In genomic region chr7:128406147-128406985, GRCh38 we compare ENCODE assay signal across 8 cellular contexts. TPM values are rescaled to one million over a fixed set of nuclear protein-coding genes. Genes with fewer than 3 reads are reported as not detected.
DNase-seq lines count a peak whose midpoint lies in the region; ATAC-seq and TF ChIP-seq lines count a peak whose summit lies in the region.

No MANE protein-coding gene starts in this region.

- H3K4me3 Mint-ChIP-seq in CD14-positive monocyte (peak overlapping the region; percentile 94 to 99), chondrocyte (ENCODE audit: unreplicated experiment) (peak overlapping the region; percentile 73)

- H3K9me3 Mint-ChIP-seq in CD14-positive monocyte (no peaks in the 10 kb centered on the region), chondrocyte (ENCODE audit: low read depth) (no peaks in the 10 kb centered on the region)

- ATAC-seq in omental fat pad (ENCODE audit: low FRiP score), result no peak
- no peak for ATAC-seq in GM19397 (IDR thresholded peaks at IDR 0.05; ENCODE audit: unreplicated experiment)

- H3K4me1 Mint-ChIP-seq in CD14-positive monocyte, result peaks cover 59% of the 10 kb centered on the region
- H3K4me1 Mint-ChIP-seq in chondrocyte (ENCODE audit: low read depth), result peaks cover 47% of the 10 kb centered on the region

- peaks cover 6% of the 10 kb centered on the region for H3K79me2 ChIP-seq in neural cell (replicated peaks; ENCODE audit: insufficient read depth, low read length)

- no peak overlapping the region for H3K27ac ChIP-seq in neural cell (ENCODE audit: low read length)

- H3K9me3 ChIP-seq in neural cell (ENCODE audit: low read length), result no peaks in the 10 kb centered on the region

- TF ChIP-seq EP300 in neural cell (conservative IDR thresholded peaks at IDR 0.05; ENCODE audit: poor library complexity, severe bottlenecking), result no peak

- H3K9ac ChIP-seq in neural cell (ENCODE audit: low read length), result no peak overlapping the region

- H4K20me1 ChIP-seq in neural cell (ENCODE audit: insufficient read depth), result no peaks in the 10 kb centered on the region

- H2AFZ ChIP-seq in neural cell (ENCODE audit: low read depth, low read length), result no peak overlapping the region

- no peak overlapping the region for H3K4me2 ChIP-seq in neural cell (ENCODE audit: low read length)

- peak overlapping the region; percentile 91 to 99 (median 97) for H3K27ac Mint-ChIP-seq in CD14-positive monocyte
- H3K27ac Mint-ChIP-seq in chondrocyte (ENCODE audit: unreplicated experiment), result no peak overlapping the region

- intact Hi-C loops in CD14-positive monocyte (cut with micrococcal nuclease), result loop anchor here (10.0 kb wide), 1 partner anchor 48 kb away; the partner anchor contains the start of gene HILPDA (in 2 of the 2)

- DNase-seq in CD14-positive monocyte (ENCODE audit: low spot score) (no peak), chondrocyte (ENCODE audit: low spot score) (peak; percentile 40), omental fat pad (ENCODE audit: low spot score) (no peak), HCEC 1CT (no peak), NOMO-1 treated with DMSO at 0.1 percent for 48 hours (lab: John Stamatoyannopoulos, UW; ENCODE audit: unreplicated experiment) (no peak)
- no peak for DNase-seq in Jurkat, Clone E6-1 (ENCODE audit: low read depth, low spot score)

- H3K27me3 Mint-ChIP-seq in CD14-positive monocyte (ENCODE audit: low read depth in 3 of 3) (peaks cover 0 to 1% (median under 1%) of the 10 kb centered on the region in 3 donors), chondrocyte (ENCODE audit: low read depth) (no peaks in the 10 kb centered on the region)

- no peaks in the 10 kb centered on the region for H3K9me2 ChIP-seq in neural cell (ENCODE audit: insufficient read depth, low read length)

- TF ChIP-seq CTCF in CD14-positive monocyte (IDR thresholded peaks at IDR 0.05) (no peak), chondrocyte (IDR thresholded peaks at IDR 0.05) (no peak), neural cell (IDR thresholded peaks at IDR 0.05; ENCODE audit: poor library complexity, severe bottlenecking) (no peak), omental fat pad (IDR thresholded peaks at IDR 0.05) (no peak)

- no peaks in the 10 kb centered on the region for H3K36me3 ChIP-seq in neural cell (ENCODE audit: insufficient read depth, low read length)

- H3K36me3 Mint-ChIP-seq in CD14-positive monocyte (peaks cover 25 to 30% of the 10 kb centered on the region in 2 donors), chondrocyte (ENCODE audit: low read depth) (peaks cover 2% of the 10 kb centered on the region)

- peaks cover 30% of the 10 kb centered on the region for H3K27me3 ChIP-seq in neural cell (ENCODE audit: insufficient read depth, low read depth, low read length)

- H3F3A ChIP-seq in neural cell (ENCODE audit: insufficient read depth, low read length, poor library complexity, severe bottlenecking), result peaks cover 3% of the 10 kb centered on the region

- peak overlapping the region; percentile 18; the same call in 1 of the 2 replicates for H3K4me3 ChIP-seq in Jurkat, Clone E6-1 (ENCODE audit: low read length)
- peak overlapping the region; percentile 52 for H3K4me3 ChIP-seq in neural cell (ENCODE audit: low read length)

- no peak for TF ChIP-seq RAD21 in neural cell (conservative IDR thresholded peaks at IDR 0.05)

TF ChIP-seq in neural cell, 6 proteins besides CTCF, POLR2A, EP300 and RAD21:
- no peak for TF ChIP-seq MXI1 (conservative IDR thresholded peaks at IDR 0.05; ENCODE audit: poor library complexity, severe bottlenecking)
- no peak for TF ChIP-seq REST (IDR thresholded peaks at IDR 0.05; ENCODE audit: borderline replicate concordance)
- no peak for TF ChIP-seq SMC3 (conservative IDR thresholded peaks at IDR 0.05; ENCODE audit: poor library complexity)
- no peak for TF ChIP-seq POLR2AphosphoS5 (IDR thresholded peaks at IDR 0.05)

RNA-seq across cellular contexts. Expression of gene IMPDH1, which starts 3.4 kb away (rescaled TPM):
- polyA plus RNA-seq in CD14-positive monocyte (100 to 1,000 TPM; 110 to 152 TPM), neural cell (49.5 and 49.7 TPM in 2 replicates)
- polyA plus RNA-seq in Jurkat, Clone E6-1 (2012; ENCODE audit: insufficient read depth, insufficient read length), result 67.9 TPM
- total RNA-seq in chondrocyte (76.4 to 99.8 TPM (median 96.9 TPM) in 3 replicates), omental fat pad (100 to 1,000 TPM in 3 of 4 donors, 10 to 100 TPM in 1; 72.8 to 198 (median 109) TPM)
- 37.3 and 38.7 TPM in 2 replicates for polyA minus RNA-seq in neural cell

RNA-seq across cellular contexts. Expression of gene PRRT4, which starts 44.9 kb away (rescaled TPM):
- polyA plus RNA-seq in CD14-positive monocyte (not detected), neural cell (32.5 and 34.4 TPM in 2 replicates)
- 15.1 TPM for polyA plus RNA-seq in Jurkat, Clone E6-1 (2012; ENCODE audit: insufficient read depth, insufficient read length)
- total RNA-seq in chondrocyte (0.42 to 1.4 TPM (median 0.46 TPM) in 3 replicates), omental fat pad (10 to 100 TPM in 1 of 4 donors, 1 to 10 TPM in 3; 3.5 to 21.1 (median 5.8) TPM)
- 17.2 and 22.4 TPM in 2 replicates for polyA minus RNA-seq in neural cell

RNA-seq across cellular contexts. Expression of gene HILPDA, which starts 49.3 kb away (rescaled TPM):
- polyA plus RNA-seq in CD14-positive monocyte, result 1 to 10 TPM; 2.0 to 2.6 TPM
- 27.8 TPM for polyA plus RNA-seq in Jurkat, Clone E6-1 (2012; ENCODE audit: insufficient read depth, insufficient read length)
- total RNA-seq in chondrocyte, result 11.8 to 15.8 TPM (median 14.7 TPM) in 3 replicates
- polyA plus RNA-seq in neural cell, result 16.6 and 26.0 TPM in 2 replicates
- polyA minus RNA-seq in neural cell, result 26.4 and 27.3 TPM in 2 replicates
- total RNA-seq in omental fat pad, result 100 to 1,000 TPM in 1 of 4 donors, 10 to 100 TPM in 3; 25.0 to 122 (median 51.9) TPM
